Comparison of ENCODE assay signal across 10 cellular contexts in the genomic region with DNA sequence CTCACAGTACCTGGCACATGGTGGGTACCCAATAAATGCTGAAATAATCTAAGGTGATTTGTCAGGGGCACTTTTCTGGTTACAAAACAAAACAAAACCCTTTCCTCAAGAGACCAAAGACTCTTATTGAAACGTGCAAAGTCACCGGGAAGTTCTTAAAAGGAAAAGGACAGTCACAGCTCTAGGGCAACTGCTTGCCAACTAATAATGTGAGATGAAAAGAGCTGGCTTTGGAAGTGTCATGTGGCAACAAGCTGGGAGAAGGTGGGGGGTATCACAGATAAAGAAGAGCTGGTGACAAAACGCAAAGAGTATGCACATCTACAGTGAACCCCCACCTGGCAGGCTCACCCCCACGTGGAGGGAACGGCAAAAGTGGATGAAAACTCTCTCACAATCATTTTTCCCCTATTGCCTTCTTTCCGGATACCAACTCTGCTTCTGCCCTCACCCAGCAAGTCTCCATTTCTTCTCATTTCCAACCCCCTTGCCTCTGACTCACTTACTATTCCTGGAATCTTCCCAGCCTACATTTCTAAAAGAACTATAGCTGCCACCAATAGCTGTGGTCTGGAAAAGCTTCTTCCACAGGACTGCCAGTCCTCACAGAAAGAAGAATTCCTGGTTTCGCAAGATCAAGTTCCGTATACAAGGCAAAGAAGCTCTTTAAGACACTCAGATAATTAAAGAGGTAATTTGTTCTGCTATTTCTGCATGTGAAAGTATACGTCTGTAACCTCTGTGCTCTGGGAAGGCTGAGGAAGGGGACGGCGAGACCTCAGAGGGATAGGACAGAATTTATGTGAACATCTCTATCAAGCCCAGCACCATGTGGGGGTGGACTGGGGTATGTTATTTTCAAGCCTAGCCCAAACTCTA. TPM values are rescaled to one million over a fixed set of nuclear protein-coding genes. Genes with fewer than 3 reads are reported as not detected.
DNase-seq lines count a peak whose midpoint lies in the region; ATAC-seq, FAIRE-seq and TF ChIP-seq lines count a peak whose summit lies in the region.
"Had no signal": no experiment of that assay in that cellular context is flagged by ENCODE, and none has a peak within 500 bp of the region (broad histone marks: within the 10 kb centered on the region; RNA-seq: fewer than 3 reads in every experiment).

No MANE protein-coding gene starts in this region.

- H3K27me3 Mint-ChIP-seq in activated T-cell treated with anti-CD3 and anti-CD28 coated beads, Interleukin-2, amount 50 U/mL, for 24 hours: no peaks in the 10 kb centered on the region

- no peaks in the 10 kb centered on the region for H3K4me1 Mint-ChIP-seq in activated T-cell treated with anti-CD3 and anti-CD28 coated beads, Interleukin-2, amount 50 U/mL, for 24 hours (ENCODE audit: low read depth)

- no peaks in the 10 kb centered on the region for H4K20me1 ChIP-seq in HepG2 (ENCODE audit: insufficient read depth, low read length)

- CTCF ChIA-PET in HepG2 (lab: Yijun Ruan, JAX; ENCODE audit: low intra/inter-chr PET ratio, low total read pairs): no interaction called here

- FAIRE-seq in HepG2 (lab: Jason Lieb, UNC): no peak

- H3K27me3 ChIP-seq in aorta (ENCODE audit: control insufficient read depth in 1 of 2, insufficient read depth in 2 of 2, low read length in 1 of 2): no peaks in the 10 kb centered on the region
- no peaks in the 10 kb centered on the region for H3K27me3 ChIP-seq in HepG2 (ENCODE audit: control insufficient read depth in 1 of 2, insufficient read depth in 2 of 2, low read length in 2 of 2)
- H3K27me3 ChIP-seq: BE2C had no signal

- H3K79me2 ChIP-seq in HepG2 (ENCODE audit: insufficient read depth, low read length): no peaks in the 10 kb centered on the region

- H3K27ac ChIP-seq in aorta (ENCODE audit: low read depth in 1 of 2, low read length in 2 of 2) (peak overlapping the region; percentile 83 to 88), HepG2 (ENCODE audit: extremely low read length, insufficient read depth, low read length) (no peak overlapping the region)

- peak overlapping the region; percentile 13 for H3K27ac Mint-ChIP-seq in activated T-cell treated with anti-CD3 and anti-CD28 coated beads, Interleukin-2, amount 50 U/mL, for 24 hours

- DNase-seq in activated T-cell treated with anti-CD3 and anti-CD28 coated beads, Interleukin-2, amount 50 U/mL, for 24 hours: no peak
- no peak for DNase-seq in activated T-cell treated with anti-CD3 and anti-CD28 coated beads, Interleukin-2, amount 50 U/mL, for 48 hours
- DNase-seq in dermis blood vessel endothelial cell (peak; percentile 41), middle frontal gyrus (ENCODE audit: extremely low spot score, low spot score) (peak; percentile 24), aorta (no peak), HepG2 (ENCODE audit: low spot score) (no peak), DMS153 (lab: John Stamatoyannopoulos, UW) (no peak)
- DNase-seq: BE2C, GOT3 had no signal

- no peak for TF ChIP-seq POLR2A in HepG2 (IDR thresholded peaks at IDR 0.05; ENCODE audit: insufficient read depth in 1 of 2, low read depth in 2 of 2, low read length in 2 of 2)

- H3K9ac ChIP-seq in HepG2 (ENCODE audit: insufficient read depth, low read depth, low read length): no peak overlapping the region

- H3K4me2 ChIP-seq in HepG2 (ENCODE audit: low read depth, low read length): no peak overlapping the region

- H3K4me1 ChIP-seq in aorta (ENCODE audit: control insufficient read depth in 1 of 2, insufficient read depth in 2 of 2, low read length in 2 of 2) (peaks cover 2 to 3% of the 10 kb centered on the region in 2 donors), HepG2 (ENCODE audit: insufficient read depth, low read length) (no peaks in the 10 kb centered on the region)
- H3K4me1 ChIP-seq: BE2C had no signal

- BruUV-seq in HepG2 (replicated peaks; lab: Mats Ljungman, UMichigan): no TSS peak

- in situ Hi-C loops in HepG2 (cut with HindIII; ENCODE audit: extremely low pct_ligation_motif_present, low pct_unique_long_range_greater_than_20kb): no loop called here

- H3K36me3 ChIP-seq in aorta (ENCODE audit: control insufficient read depth in 1 of 2, insufficient read depth in 2 of 2, low read length in 1 of 2) (peaks cover 0 to 4% of the 10 kb centered on the region in 2 donors), HepG2 (replicated peaks in 1 of 2; ENCODE audit: control insufficient read depth in 1 of 2, insufficient read depth in 2 of 2, low read length in 2 of 2) (peaks cover 10 to 46% of the 10 kb centered on the region in 2 experiments; a peak in 4 of 5 replicates)

- POLR2A ChIA-PET in HepG2 (lab: Yijun Ruan, JAX): interaction anchor here (1.1 kb wide), 1 partner anchor 30 kb away, joined by 3 read pairs; no protein-coding TSS in a partner anchor

- peaks cover 63% of the 10 kb centered on the region for H3K36me3 Mint-ChIP-seq in activated T-cell treated with anti-CD3 and anti-CD28 coated beads, Interleukin-2, amount 50 U/mL, for 24 hours (ENCODE audit: low read depth)

- H2AFZ ChIP-seq in HepG2 (ENCODE audit: low read length): no peak overlapping the region

- no peak overlapping the region for H3K4me3 Mint-ChIP-seq in activated T-cell treated with anti-CD3 and anti-CD28 coated beads, Interleukin-2, amount 50 U/mL, for 24 hours

- 23 to 25% methylated on average over 11 of the region's 11 CpGs for WGBS in aorta, 2 donors
- WGBS in HepG2 (ENCODE audit: low lambda C conversion rate): 97% methylated on average over 11 of the region's 11 CpGs

- no peak for TF ChIP-seq CTCF in HepG2 (CRISPR knock-in tag; IDR thresholded peaks at IDR 0.05)

- no peak overlapping the region for H3K4me3 ChIP-seq in aorta (ENCODE audit: low read length in 2 of 2)
- no peak overlapping the region for H3K4me3 ChIP-seq in HepG2 (replicated peaks in 1 of 3; ENCODE audit: insufficient read depth in 1 of 3, low read depth in 2 of 3, low read length in 3 of 3)

- intact Hi-C loops in aorta (cut with DNase I) (loop anchor here in 1 of 2 donors (5.0 kb wide), 1 partner anchor 84 kb away; a partner anchor contains a TSS), HepG2 (cut with micrococcal nuclease; ENCODE audit: unreplicated experiment) (no loop called here)

- ATAC-seq in aorta (ENCODE audit: low FRiP score) (peak; percentile 70), HepG2 (no peak), HG02973 (IDR thresholded peaks at IDR 0.05; ENCODE audit: unreplicated experiment) (no peak)

- no peak for TF ChIP-seq EP300 in HepG2 (IDR thresholded peaks at IDR 0.05; ENCODE audit: low read depth in 2 of 2, low read length in 2 of 2)
- TF ChIP-seq EP300 in HepG2 (CRISPR knock-in tag; IDR thresholded peaks at IDR 0.05; ENCODE audit: borderline replicate concordance): no peak

- H3K9me3 ChIP-seq in aorta (ENCODE audit: control insufficient read depth, low read length) (no peaks in the 10 kb centered on the region), HepG2 (ENCODE audit: low read length) (no peaks in the 10 kb centered on the region)
- H3K9me3 ChIP-seq: BE2C had no signal

- no peaks in the 10 kb centered on the region for H3K9me3 Mint-ChIP-seq in activated T-cell treated with anti-CD3 and anti-CD28 coated beads, Interleukin-2, amount 50 U/mL, for 24 hours

- TF ChIP-seq RAD21 in HepG2 (CRISPR knock-in tag; IDR thresholded peaks at IDR 0.05): no peak

RNA-seq across cellular contexts. Expression of a gene that starts 21.8 kb away (rescaled TPM):
- total RNA-seq in dermis blood vessel endothelial cell: 4.1 and 6.8 TPM in 2 replicates
- total RNA-seq in aorta: 10 to 100 TPM; 21.4 to 30.7 TPM
- polyA plus RNA-seq in aorta: 100 to 1,000 TPM in 1 of 2 donors, 1 to 10 TPM in 1; 4.2 to 225 TPM
- 34.6 and 60.4 TPM in 2 replicates for total RNA-seq in HepG2 (2016; rRNA removed; fragmentation: Illumina TruSeq; extraction: Trizol)
- 15.6 and 16.8 TPM in 2 replicates for total RNA-seq in HepG2 (2016; cell fraction: cytosol; rRNA removed; fragmentation: Illumina TruSeq; extraction: Trizol; ENCODE audit: low read depth)
- 26.1 and 65.2 TPM in 2 replicates for total RNA-seq in HepG2 (2016; cell fraction: insoluble cytoplasmic fraction; rRNA removed; fragmentation: Illumina TruSeq; extraction: Trizol)
- 26.0 and 27.7 TPM in 2 replicates for total RNA-seq in HepG2 (2016; cell fraction: membrane; rRNA removed; fragmentation: Illumina TruSeq; extraction: Trizol)
- 86.6 and 113 TPM in 2 replicates for total RNA-seq in HepG2 (2016; cell fraction: nucleus; rRNA removed; fragmentation: Illumina TruSeq; extraction: Trizol)
- polyA plus RNA-seq in HepG2 (2011; rRNA removed): 91.6 and 133 TPM in 2 replicates
- polyA plus RNA-seq in HepG2 (2011; cell fraction: cytosol; rRNA removed): 71.6 and 76.1 TPM in 2 replicates
- polyA plus RNA-seq in HepG2 (2011; cell fraction: nucleus; rRNA removed): 264 and 286 TPM in 2 replicates
- 157 and 182 TPM in 2 replicates for polyA plus RNA-seq in HepG2 (2012)
- 14.0 and 14.9 TPM in 2 replicates for polyA plus RNA-seq in HepG2 (2016; cell fraction: cytosol; fragmentation: Illumina TruSeq; extraction: Trizol; ENCODE audit: low read depth)
- polyA plus RNA-seq in HepG2 (2016; cell fraction: insoluble cytoplasmic fraction; fragmentation: Illumina TruSeq; extraction: Trizol; ENCODE audit: low read depth): 44.3 and 62.9 TPM in 2 replicates
- 31.7 and 35.7 TPM in 2 replicates for polyA plus RNA-seq in HepG2 (2016; cell fraction: membrane; fragmentation: Illumina TruSeq; extraction: Trizol; ENCODE audit: low read depth)
- polyA plus RNA-seq in HepG2 (2016; cell fraction: nucleus; fragmentation: Illumina TruSeq; extraction: Trizol; ENCODE audit: insufficient read depth, low read depth): 327 and 338 TPM in 2 replicates
- polyA minus RNA-seq in HepG2 (2011; rRNA and poly(A)+ RNA removed; ENCODE audit: low replicate concordance): 0.07 and 103 TPM in 2 replicates
- polyA minus RNA-seq in HepG2 (2011; cell fraction: cytosol; rRNA and poly(A)+ RNA removed): 60.8 and 79.8 TPM in 2 replicates
- polyA minus RNA-seq in HepG2 (2011; cell fraction: nucleus; rRNA and poly(A)+ RNA removed): 44.8 and 60.0 TPM in 2 replicates

RNA-seq across cellular contexts. Expression of a gene that starts 57.3 kb away (rescaled TPM):
- 30.1 and 40.2 TPM in 2 replicates for total RNA-seq in dermis blood vessel endothelial cell
- 10 to 100 TPM; 24.5 to 33.2 TPM for total RNA-seq in aorta
- 10 to 100 TPM; 16.7 to 21.1 TPM for polyA plus RNA-seq in aorta
- 44.4 and 69.5 TPM in 2 replicates for total RNA-seq in HepG2 (2016; rRNA removed; fragmentation: Illumina TruSeq; extraction: Trizol)
- total RNA-seq in HepG2 (2016; cell fraction: cytosol; rRNA removed; fragmentation: Illumina TruSeq; extraction: Trizol; ENCODE audit: low read depth): 14.8 and 16.1 TPM in 2 replicates
- total RNA-seq in HepG2 (2016; cell fraction: insoluble cytoplasmic fraction; rRNA removed; fragmentation: Illumina TruSeq; extraction: Trizol): 44.6 and 83.7 TPM in 2 replicates
- 19.4 and 21.8 TPM in 2 replicates for total RNA-seq in HepG2 (2016; cell fraction: membrane; rRNA removed; fragmentation: Illumina TruSeq; extraction: Trizol)
- 26.9 and 31.9 TPM in 2 replicates for total RNA-seq in HepG2 (2016; cell fraction: nucleus; rRNA removed; fragmentation: Illumina TruSeq; extraction: Trizol)
- polyA plus RNA-seq in HepG2 (2011; rRNA removed): 16.5 and 17.6 TPM in 2 replicates
- 13.1 and 25.8 TPM in 2 replicates for polyA plus RNA-seq in HepG2 (2011; cell fraction: cytosol; rRNA removed)
- polyA plus RNA-seq in HepG2 (2011; cell fraction: nucleus; rRNA removed): 10.5 and 11.5 TPM in 2 replicates
- 22.0 and 35.9 TPM in 2 replicates for polyA plus RNA-seq in HepG2 (2012)
- polyA plus RNA-seq in HepG2 (2016; cell fraction: cytosol; fragmentation: Illumina TruSeq; extraction: Trizol; ENCODE audit: low read depth): 4.3 and 5.8 TPM in 2 replicates
- 44.5 and 54.7 TPM in 2 replicates for polyA plus RNA-seq in HepG2 (2016; cell fraction: insoluble cytoplasmic fraction; fragmentation: Illumina TruSeq; extraction: Trizol; ENCODE audit: low read depth)
- polyA plus RNA-seq in HepG2 (2016; cell fraction: membrane; fragmentation: Illumina TruSeq; extraction: Trizol; ENCODE audit: low read depth): 8.7 and 9.0 TPM in 2 replicates
- 14.9 and 16.6 TPM in 2 replicates for polyA plus RNA-seq in HepG2 (2016; cell fraction: nucleus; fragmentation: Illumina TruSeq; extraction: Trizol; ENCODE audit: insufficient read depth, low read depth)
- 52.1 and 55.9 TPM in 2 replicates for polyA minus RNA-seq in HepG2 (2011; rRNA and poly(A)+ RNA removed; ENCODE audit: low replicate concordance)
- polyA minus RNA-seq in HepG2 (2011; cell fraction: cytosol; rRNA and poly(A)+ RNA removed): 20.8 and 31.4 TPM in 2 replicates
- polyA minus RNA-seq in HepG2 (2011; cell fraction: nucleus; rRNA and poly(A)+ RNA removed): 37.1 and 44.4 TPM in 2 replicates

Comparison
In these comparisons a context has a peak if more than half of its experiments do, and no peak if none do; other contexts are left out.
1. DNase-seq: peak in dermis blood vessel endothelial cell (single experiment) and middle frontal gyrus (single experiment); none in activated T-cell treated with anti-CD3 and anti-CD28 coated beads, Interleukin-2, amount 50 U/mL, for 24 hours (single experiment), activated T-cell treated with anti-CD3 and anti-CD28 coated beads, Interleukin-2, amount 50 U/mL, for 48 hours (0 of 2), aorta (0 of 2), HepG2 (single experiment) and DMS153 (single experiment).